Comparison of ENCODE assay signal across 7 cellular contexts in the genomic region with DNA sequence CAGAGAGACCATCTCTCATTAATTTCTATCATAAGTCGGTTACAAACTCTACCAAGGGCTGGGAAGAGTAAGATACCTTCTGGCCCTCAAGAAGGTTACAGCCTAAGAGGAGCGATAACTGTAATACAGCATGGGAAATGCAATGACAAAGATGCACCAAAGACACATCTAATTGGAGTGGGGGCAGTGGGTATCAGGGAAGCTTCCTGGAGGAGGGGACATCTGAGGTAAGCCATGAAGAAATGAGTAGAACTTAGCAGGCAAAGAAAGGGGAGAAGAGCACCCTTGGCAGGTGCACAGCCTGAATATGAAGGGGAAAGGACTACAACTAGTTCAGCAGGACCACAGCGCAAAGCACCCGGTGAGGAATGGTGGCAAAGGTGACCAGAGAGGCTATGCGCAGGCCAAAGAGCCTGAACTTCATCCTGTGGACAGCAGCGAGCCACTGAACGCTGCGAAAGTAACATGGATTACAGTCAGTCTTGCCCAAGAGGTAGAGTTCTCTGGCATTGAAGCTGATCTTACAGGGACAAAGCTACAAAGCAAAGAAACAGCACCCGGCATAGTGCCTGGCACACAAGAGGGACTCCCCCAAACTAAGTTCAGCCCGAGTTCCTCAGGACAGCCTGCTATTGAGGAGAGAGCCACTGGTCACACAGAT. TPM values are rescaled to one million over a fixed set of nuclear protein-coding genes. Genes with fewer than 3 reads are reported as not detected.
A peak's percentile ranks its signal among the peaks of the same experiment; 100 is the strongest.
DNase-seq lines count a peak whose midpoint lies in the region; ATAC-seq and TF ChIP-seq lines count a peak whose summit lies in the region.
"Had no signal": no experiment of that assay in that cellular context is flagged by ENCODE, and none has a peak within 500 bp of the region (broad histone marks: within the 10 kb centered on the region; RNA-seq: fewer than 3 reads in every experiment).

No MANE protein-coding gene starts in this region.

- ATAC-seq in psoas muscle: no peak
- ATAC-seq in HG03378 (IDR thresholded peaks at IDR 0.05; ENCODE audit: unreplicated experiment): no peak
- no peak for ATAC-seq in GM18498 (IDR thresholded peaks at IDR 0.05; ENCODE audit: unreplicated experiment)

- H3K36me3 ChIP-seq in KMS-11 (ENCODE audit: insufficient read depth) (no peaks in the 10 kb centered on the region), psoas muscle (ENCODE audit: insufficient read depth in 1 of 2, low read depth in 1 of 2) (peaks cover 0 to 43% of the 10 kb centered on the region in 2 donors)

- H3K4me3 Mint-ChIP-seq in dendritic cell treated with granulocyte-macrophage colony-stimulating factor and Interleukin-4, amounts not matched to agents 40 ng/mL and 50 ng/mL, for 4 days: peak overlapping the region; percentile 89

- TF ChIP-seq CTCF in KMS-11 (conservative IDR thresholded peaks at IDR 0.05; ENCODE audit: low read depth, low read length) (no peak), psoas muscle (IDR thresholded peaks at IDR 0.05) (no peak)

- peaks cover 69% of the 10 kb centered on the region for H3K36me3 Mint-ChIP-seq in dendritic cell treated with granulocyte-macrophage colony-stimulating factor and Interleukin-4, amounts not matched to agents 40 ng/mL and 50 ng/mL, for 4 days (ENCODE audit: low read depth)

- H3K4me3 ChIP-seq in KMS-11 (IDR thresholded peaks at IDR 0.05; ENCODE audit: insufficient read depth, low read depth, low read length) (no peak overlapping the region), psoas muscle (peak overlapping the region; percentile 93)

- H3K27me3 ChIP-seq in KMS-11 (ENCODE audit: insufficient read depth, low read depth) (no peaks in the 10 kb centered on the region), psoas muscle (ENCODE audit: insufficient read depth in 3 of 3, low read length in 2 of 3) (no peaks in the 10 kb centered on the region)

- H3K27me3 Mint-ChIP-seq in dendritic cell treated with granulocyte-macrophage colony-stimulating factor and Interleukin-4, amounts not matched to agents 40 ng/mL and 50 ng/mL, for 4 days: no peaks in the 10 kb centered on the region

- peaks cover 32% of the 10 kb centered on the region for H3K4me1 ChIP-seq in KMS-11 (ENCODE audit: low read depth, poor library complexity, severe bottlenecking)
- H3K4me1 ChIP-seq in psoas muscle: peaks cover 35% of the 10 kb centered on the region

- H3K9me3 ChIP-seq in psoas muscle: no peaks in the 10 kb centered on the region

- peaks cover 56% of the 10 kb centered on the region for H3K79me2 ChIP-seq in KMS-11 (ENCODE audit: insufficient read depth, low read depth)

- H3K27ac ChIP-seq in KMS-11: no peak overlapping the region
- H3K27ac ChIP-seq in psoas muscle: peak overlapping the region; percentile 84
- H3K27ac ChIP-seq: WERI-Rb-1 had no signal

- no peak overlapping the region for H2AFZ ChIP-seq in KMS-11 (ENCODE audit: low read depth)

- H3K9ac ChIP-seq in KMS-11: no peak overlapping the region; the same call in 1 of the 2 replicates

- peaks cover 59% of the 10 kb centered on the region for H3K4me1 Mint-ChIP-seq in dendritic cell treated with granulocyte-macrophage colony-stimulating factor and Interleukin-4, amounts not matched to agents 40 ng/mL and 50 ng/mL, for 4 days (ENCODE audit: low read depth)

- H4K20me1 ChIP-seq in KMS-11 (ENCODE audit: insufficient read depth): no peaks in the 10 kb centered on the region

- WGBS in psoas muscle, 3 donors: 42 to 58% (median 46%) methylated on average over 10 of the region's 10 CpGs

- H3K9me3 Mint-ChIP-seq in dendritic cell treated with granulocyte-macrophage colony-stimulating factor and Interleukin-4, amounts not matched to agents 40 ng/mL and 50 ng/mL, for 4 days: no peaks in the 10 kb centered on the region

- H3K4me2 ChIP-seq in KMS-11: peak overlapping the region; percentile 89

- DNase-seq in psoas muscle (no peak), NCI-H69 (lab: John Stamatoyannopoulos, UW) (no peak)
- DNase-seq: WERI-Rb-1 had no signal

- peak overlapping the region; percentile 81 for H3K27ac Mint-ChIP-seq in dendritic cell treated with granulocyte-macrophage colony-stimulating factor and Interleukin-4, amounts not matched to agents 40 ng/mL and 50 ng/mL, for 4 days

- intact Hi-C loops in dendritic cell treated with granulocyte-macrophage colony-stimulating factor and Interleukin-4, amounts not matched to agents 40 ng/mL and 50 ng/mL, for 4 days (cut with micrococcal nuclease): no loop called here
- intact Hi-C loops in psoas muscle (cut with DNase I): loop anchor here in 1 of 2 donors (1.0 kb wide), 1 partner anchor 11 kb away; no protein-coding TSS in a partner anchor

RNA-seq across cellular contexts. Expression of gene TBC1D10B, which starts 2.8 kb away (rescaled TPM):
- 10 to 100 TPM; 30.1 to 50.0 (median 34.1) TPM for total RNA-seq in psoas muscle
- 10 to 100 TPM; 24.5 to 45.0 (median 26.4) TPM for polyA plus RNA-seq in psoas muscle

RNA-seq across cellular contexts. Expression of gene MYL11, which starts 7.1 kb away (rescaled TPM):
- total RNA-seq in psoas muscle: 1,000 to 10,000 TPM; 1,414 to 6,743 (median 2,777) TPM
- 1,000 to 10,000 TPM in 2 of 3 donors, 100 to 1,000 TPM in 1; 636 to 4,264 (median 2,548) TPM for polyA plus RNA-seq in psoas muscle

RNA-seq across cellular contexts. Expression of gene CD2BP2, which starts 12.4 kb away (rescaled TPM):
- 10 to 100 TPM; 38.9 to 65.0 (median 49.6) TPM for total RNA-seq in psoas muscle
- polyA plus RNA-seq in psoas muscle: 10 to 100 TPM; 31.0 to 61.8 (median 55.6) TPM

RNA-seq across cellular contexts. Expression of gene SEPTIN1, which starts 14.9 kb away (rescaled TPM):
- 1 to 10 TPM in 2 of 4 donors, under 1 TPM in 2; 0.34 to 1.8 (median 0.90) TPM for total RNA-seq in psoas muscle
- polyA plus RNA-seq in psoas muscle: under 1 TPM; 0.22 to 0.51 (median 0.28) TPM

RNA-seq across cellular contexts. Expression of gene ZNF48, which starts 27.7 kb away (rescaled TPM):
- total RNA-seq in psoas muscle: 1 to 10 TPM; 2.8 to 7.8 (median 5.6) TPM
- 1 to 10 TPM; 2.3 to 7.4 (median 3.2) TPM for polyA plus RNA-seq in psoas muscle
